27 cellular contexts compared by ENCODE assay signal in genomic region chr6:150615967-150616366, GRCh38.
"Had no signal": no experiment of that assay in that cellular context is flagged by ENCODE, and none has a peak within 500 bp of the region (broad histone marks: within the 10 kb centered on the region; RNA-seq: fewer than 3 reads in every experiment).

No MANE protein-coding gene starts in this region.

- H3K4me3 Mint-ChIP-seq: activated CD4-positive, alpha-beta memory T cell treated with anti-CD3 and anti-CD28 coated beads, Interleukin-2, amount 10 ng/mL, durations not matched to agents 7 days and 5 days; activated CD4-positive, alpha-beta T cell treated with anti-CD3 and anti-CD28 coated beads, Interleukin-2, amount 10 ng/mL, durations not matched to agents 7 days and 5 days; activated T-cell treated with anti-CD3 and anti-CD28 coated beads, Interleukin-2, amount 50 U/mL, for 4 hours; mesothelial cell of epicardium; naive thymus-derived CD8-positive, alpha-beta T cell had no signal

- H3K27me3 ChIP-seq: adrenal gland, body of pancreas, cardiac muscle cell, colonic mucosa, dorsolateral prefrontal cortex, gastroesophageal sphincter, right atrium auricular region, testis, transverse colon had no signal

- H3K4me3 ChIP-seq: adrenal gland, body of pancreas, cardiac muscle cell, colonic mucosa, dorsolateral prefrontal cortex, gastroesophageal sphincter, right atrium auricular region, smooth muscle cell, testis, transverse colon had no signal

- H3K9me3 ChIP-seq: adrenal gland, body of pancreas, colonic mucosa, gastroesophageal sphincter, right atrium auricular region, testis, transverse colon had no signal

- H3K36me3 Mint-ChIP-seq: activated naive CD4-positive, alpha-beta T cell treated with anti-CD3 and anti-CD28 coated beads, Interleukin-2, amount 50 U/mL, for 72 hours; naive thymus-derived CD8-positive, alpha-beta T cell had no signal

- H3K27ac Mint-ChIP-seq: activated CD4-positive, alpha-beta memory T cell treated with anti-CD3 and anti-CD28 coated beads, Interleukin-2, amount 10 ng/mL, durations not matched to agents 7 days and 5 days; activated CD4-positive, alpha-beta T cell treated with anti-CD3 and anti-CD28 coated beads, Interleukin-2, amount 10 ng/mL, durations not matched to agents 7 days and 5 days; activated naive CD4-positive, alpha-beta T cell treated with anti-CD3 and anti-CD28 coated beads, Interleukin-2, amount 50 U/mL, for 72 hours; mesothelial cell of epicardium; naive thymus-derived CD8-positive, alpha-beta T cell had no signal

- H3K9me3 Mint-ChIP-seq: activated CD4-positive, alpha-beta memory T cell treated with anti-CD3 and anti-CD28 coated beads, Interleukin-2, amount 10 ng/mL, durations not matched to agents 7 days and 5 days; activated CD4-positive, alpha-beta T cell treated with anti-CD3 and anti-CD28 coated beads, Interleukin-2, amount 10 ng/mL, durations not matched to agents 7 days and 5 days; activated naive CD4-positive, alpha-beta T cell treated with anti-CD3 and anti-CD28 coated beads, Interleukin-2, amount 50 U/mL, for 72 hours; activated T-cell treated with anti-CD3 and anti-CD28 coated beads, Interleukin-2, amount 50 U/mL, for 4 hours; mesothelial cell of epicardium; naive thymus-derived CD8-positive, alpha-beta T cell had no signal

- DNase-seq: activated CD4-positive, alpha-beta memory T cell treated with anti-CD3 and anti-CD28 coated beads, Interleukin-2, amount 10 ng/mL, durations not matched to agents 7 days and 5 days; activated CD4-positive, alpha-beta T cell treated with anti-CD3 and anti-CD28 coated beads, Interleukin-2, amount 10 ng/mL, durations not matched to agents 7 days and 5 days; activated CD8-positive, alpha-beta memory T cell treated with anti-CD3 and anti-CD28 coated beads, Interleukin-2, amount 50 U/mL, for 48 hours; activated naive CD4-positive, alpha-beta T cell; activated T-cell treated with anti-CD3 and anti-CD28 coated beads, Interleukin-2, amount 50 U/mL, for 4 hours; adrenal gland; aorta; body of pancreas; cerebellar nuclear complex; colonic mucosa; dorsolateral prefrontal cortex; effector memory CD4-positive, alpha-beta T cell; hippocampal formation; left cardiac atrium; mammary epithelial cell; naive thymus-derived CD8-positive, alpha-beta T cell; stimulated activated CD4-positive, alpha-beta T cell treated with anti-CD3 and anti-CD28 coated beads, Interleukin-15, amount 100 ng/mL, for 24 hours; stimulated activated CD4-positive, alpha-beta T cell treated with anti-CD3 and anti-CD28 coated beads, Interleukin-2, amount 100 ng/mL, for 24 hours; stimulated activated naive CD8-positive, alpha-beta T cell treated with anti-CD3 and anti-CD28 coated beads, Interleukin-15, Interleukin-2, amounts not matched to agents 100 U/mL and 50 U/mL, for 24 hours; testis; transverse colon had no signal

- ATAC-seq: activated naive CD4-positive, alpha-beta T cell treated with anti-CD3 and anti-CD28 coated beads, Interleukin-2, amount 50 U/mL, for 72 hours; activated T-cell treated with anti-CD3 and anti-CD28 coated beads, Interleukin-2, amount 50 U/mL, for 4 hours; body of pancreas; gastroesophageal sphincter; left cardiac atrium; stimulated activated naive CD8-positive, alpha-beta T cell treated with anti-CD3 and anti-CD28 coated beads, Interleukin-15, Interleukin-2, amounts not matched to agents 100 U/mL and 50 U/mL, for 24 hours had no signal

- H3K4me1 Mint-ChIP-seq: activated CD4-positive, alpha-beta memory T cell treated with anti-CD3 and anti-CD28 coated beads, Interleukin-2, amount 10 ng/mL, durations not matched to agents 7 days and 5 days had no signal

- H3K27ac ChIP-seq: adrenal gland, body of pancreas, cardiac muscle cell, colonic mucosa, dorsolateral prefrontal cortex, gastroesophageal sphincter, right atrium auricular region, testis, transverse colon had no signal

- H3K36me3 ChIP-seq: adrenal gland, cardiac muscle cell, colonic mucosa, gastroesophageal sphincter, right atrium auricular region, transverse colon had no signal

- H3K4me1 ChIP-seq: adrenal gland, body of pancreas, colonic mucosa, gastroesophageal sphincter, testis had no signal
